ENCODE assay signal across 18 cellular contexts in genomic region chr3:125156491-125156890, GRCh38. TPM values are rescaled to one million over a fixed set of nuclear protein-coding genes. Genes with fewer than 3 reads are reported as not detected.
DNase-seq lines count a peak whose midpoint lies in the region; ATAC-seq, FAIRE-seq and TF ChIP-seq lines count a peak whose summit lies in the region.
"Had no signal": no experiment of that assay in that cellular context is flagged by ENCODE, and none has a peak within 500 bp of the region (broad histone marks: within the 10 kb centered on the region; RNA-seq: fewer than 3 reads in every experiment).

No MANE protein-coding gene starts in this region.

- H2AK5ac ChIP-seq in H1 (ENCODE audit: low read depth, low read length): no peak overlapping the region

- no peak for ATAC-seq in HG03378 (IDR thresholded peaks at IDR 0.05; ENCODE audit: unreplicated experiment)
- ATAC-seq: GM12878, PC-3 had no signal

- TF ChIP-seq EP300 in H1 (IDR thresholded peaks at IDR 0.05; ENCODE audit: borderline replicate concordance in 1 of 2, low read depth in 2 of 2, low read length in 2 of 2): no peak

- H3K4me1 Mint-ChIP-seq in activated naive CD4-positive, alpha-beta T cell treated with anti-CD3 and anti-CD28 coated beads, Interleukin-2, amount 10 ng/mL, durations not matched to agents 7 days and 5 days: peaks cover 18% of the 10 kb centered on the region
- peaks cover 36% of the 10 kb centered on the region for H3K4me1 Mint-ChIP-seq in HFFc6 (ENCODE audit: low read depth)

- peaks cover 2% of the 10 kb centered on the region for H3K36me3 Mint-ChIP-seq in activated naive CD4-positive, alpha-beta T cell treated with anti-CD3 and anti-CD28 coated beads, Interleukin-2, amount 10 ng/mL, durations not matched to agents 7 days and 5 days
- H3K36me3 Mint-ChIP-seq in HFFc6 (ENCODE audit: low read depth): no peaks in the 10 kb centered on the region

- POLR2A ChIA-PET in H1 (lab: Charles Lee; ENCODE audit: partially characterized antibody): no interaction called here

- H4K8ac ChIP-seq in H1 (ENCODE audit: extremely low read depth, insufficient read depth, low read length): no peak overlapping the region

- no peaks in the 10 kb centered on the region for H3K36me3 ChIP-seq in Karpas-422 (ENCODE audit: insufficient read depth, low read length)
- H3K36me3 ChIP-seq in H1 (ENCODE audit: control insufficient read depth in 2 of 4, insufficient read depth in 4 of 4, low read length in 3 of 4): no peaks in the 10 kb centered on the region

- no peak overlapping the region for H3K4ac ChIP-seq in H1 (replicated peaks; ENCODE audit: insufficient read length, low read depth, low read length)

- H3K27ac Mint-ChIP-seq in activated naive CD4-positive, alpha-beta T cell treated with anti-CD3 and anti-CD28 coated beads, Interleukin-2, amount 10 ng/mL, durations not matched to agents 7 days and 5 days: peak overlapping the region; percentile 25
- no peak overlapping the region for H3K27ac Mint-ChIP-seq in HFFc6

- no peak for FAIRE-seq in H1 (lab: Jason Lieb, UNC)
- FAIRE-seq: GM12878, GM19239 had no signal

- H3K27ac ChIP-seq in Karpas-422 (ENCODE audit: low read length): peak overlapping the region; percentile 92
- H3K27ac ChIP-seq in H1 (ENCODE audit: low read depth, low read length): no peak overlapping the region
- H3K27ac ChIP-seq: RWPE1 had no signal

- peaks cover 65% of the 10 kb centered on the region for H3K27me3 Mint-ChIP-seq in activated naive CD4-positive, alpha-beta T cell treated with anti-CD3 and anti-CD28 coated beads, Interleukin-2, amount 10 ng/mL, durations not matched to agents 7 days and 5 days
- no peaks in the 10 kb centered on the region; the same call in 1 of the 2 replicates for H3K27me3 Mint-ChIP-seq in HFFc6 (ENCODE audit: insufficient read depth)

- H2BK12ac ChIP-seq in H1 (ENCODE audit: low read depth, low read length): no peak overlapping the region

- H2BK120ac ChIP-seq in H1 (replicated peaks; ENCODE audit: low read depth, low read length): no peak overlapping the region

- H3K18ac ChIP-seq in H1 (ENCODE audit: extremely low read depth, low read length): peak overlapping the region; percentile 75; the same call in 1 of the 2 replicates

- H3K4me1 ChIP-seq in Karpas-422 (ENCODE audit: low read length) (peaks cover 68% of the 10 kb centered on the region), H1 (replicated peaks in 1 of 4; ENCODE audit: control insufficient read depth in 3 of 4, insufficient read depth in 4 of 4, low read length in 3 of 4) (peaks cover 2 to 9% (median 8%) of the 10 kb centered on the region in 4 experiments; a peak in 4 of 7 replicates)

- H3K4me3 ChIP-seq in Karpas-422 (ENCODE audit: low read length): no peak overlapping the region
- H3K4me3 ChIP-seq in H1 (ENCODE audit: extremely low read depth in 1 of 4, insufficient read depth in 2 of 4, low read depth in 3 of 4, low read length in 4 of 4): no peak overlapping the region
- H3K4me3 ChIP-seq: GM12878 had no signal

- H2AFZ ChIP-seq in Karpas-422 (ENCODE audit: low read length) (peak overlapping the region; percentile 72; the same call in 1 of the 2 replicates), H1 (ENCODE audit: low read length) (no peak overlapping the region)

- H3K23me2 ChIP-seq in H1 (ENCODE audit: low read depth, low read length): no peaks in the 10 kb centered on the region; the same call in 1 of the 2 replicates

- H3K9me3 ChIP-seq in Karpas-422 (ENCODE audit: low read length) (no peaks in the 10 kb centered on the region), H1 (ENCODE audit: insufficient read depth in 2 of 2, low read depth in 1 of 2, low read length in 1 of 2) (no peaks in the 10 kb centered on the region)

- H3K79me1 ChIP-seq in H1 (ENCODE audit: low read depth, low read length): no peaks in the 10 kb centered on the region

- H4K91ac ChIP-seq in H1 (replicated peaks; ENCODE audit: insufficient read length, low read length): no peak overlapping the region

- H2BK5ac ChIP-seq in H1 (ENCODE audit: low read depth, low read length): no peak overlapping the region

- no peaks in the 10 kb centered on the region for H3K9me2 ChIP-seq in Karpas-422 (replicated peaks; ENCODE audit: insufficient read depth, low read length)

- no peaks in the 10 kb centered on the region for H3K27me3 ChIP-seq in Karpas-422 (ENCODE audit: low read length)
- no peaks in the 10 kb centered on the region for H3K27me3 ChIP-seq in H1 (replicated peaks in 1 of 4; ENCODE audit: control insufficient read depth in 3 of 4, extremely low read depth in 1 of 4, insufficient read depth in 3 of 4, low read length in 3 of 4)

- H3K4me3 Mint-ChIP-seq in activated naive CD4-positive, alpha-beta T cell treated with anti-CD3 and anti-CD28 coated beads, Interleukin-2, amount 10 ng/mL, durations not matched to agents 7 days and 5 days: no peak overlapping the region
- H3K4me3 Mint-ChIP-seq in HFFc6: no peak overlapping the region

- no peak for TF ChIP-seq POLR2A in H1 (IDR thresholded peaks at IDR 0.05; ENCODE audit: control extremely low read depth in 1 of 2, low read depth in 2 of 2, low read length in 2 of 2)

- H3K9me3 Mint-ChIP-seq in activated naive CD4-positive, alpha-beta T cell treated with anti-CD3 and anti-CD28 coated beads, Interleukin-2, amount 10 ng/mL, durations not matched to agents 7 days and 5 days: no peaks in the 10 kb centered on the region
- no peaks in the 10 kb centered on the region for H3K9me3 Mint-ChIP-seq in HFFc6

- no peak overlapping the region for H3K14ac ChIP-seq in H1 (ENCODE audit: insufficient read length)

- no peak for TF ChIP-seq RAD21 in H1 (IDR thresholded peaks at IDR 0.05 in 1 of 2, conservative IDR thresholded peaks at IDR 0.05 in 1 of 2; ENCODE audit: low read depth in 2 of 2, low read length in 2 of 2)

- H4K5ac ChIP-seq in H1 (ENCODE audit: insufficient read length, low read depth, low read length): no peak overlapping the region

- TF ChIP-seq CTCF in H1 (IDR thresholded peaks at IDR 0.05; ENCODE audit: control extremely low read depth in 1 of 3, insufficient read depth in 1 of 3, low read depth in 1 of 3, low read length in 3 of 3) (no peak), HFFc6 (IDR thresholded peaks at IDR 0.05) (no peak)

- H3K23ac ChIP-seq in H1 (ENCODE audit: insufficient read length): no peak overlapping the region

- H3K79me2 ChIP-seq in Karpas-422 (ENCODE audit: low read length) (no peaks in the 10 kb centered on the region), H1 (ENCODE audit: control insufficient read depth in 1 of 2, insufficient read depth in 2 of 2, low read length in 2 of 2) (no peaks in the 10 kb centered on the region; a peak in 1 of 4 replicates)

- 82% methylated on average over 7 of the region's 7 CpGs; no CpG with 5 or more reads in 1 of the 2 experiments for WGBS in H1 (ENCODE audit: extremely low coverage in 1 of 2, insufficient coverage in 1 of 2, insufficient read length in 1 of 2, insufficient replicate concordance in 2 of 2, low coverage in 1 of 2, low lambda C conversion rate in 2 of 2, missing lambda C conversion rate in 1 of 2), 2 experiments

- no peak overlapping the region for H2BK15ac ChIP-seq in H1 (ENCODE audit: low read length)

- H3K4me2 ChIP-seq in Karpas-422 (ENCODE audit: low read depth, low read length, poor library complexity, severe bottlenecking) (peak overlapping the region; percentile 69), H1 (ENCODE audit: insufficient read depth in 1 of 2, low read depth in 2 of 2, low read length in 2 of 2) (no peak overlapping the region)

- no peak for DNase-seq in activated naive CD4-positive, alpha-beta T cell treated with anti-CD3 and anti-CD28 coated beads, Interleukin-2, amount 10 ng/mL, durations not matched to agents 7 days and 5 days
- DNase-seq in activated naive CD4-positive, alpha-beta T cell (lab: John Stamatoyannopoulos, UW): no peak
- DNase-seq in Karpas-422: no peak
- DNase-seq in H1 (ENCODE audit: low read depth in 1 of 2, low spot score in 2 of 2): no peak
- DNase-seq in OCI-M1 (lab: John Stamatoyannopoulos, UW): no peak
- no peak for DNase-seq in HFFc6
- DNase-seq: GF-D8, GOT3, KG1, NCI-H1436, NCI-H1930, NCI-H2171 treated with DMSO at 0.1 percent for 48 hours, NCI-H69, PC-3 had no signal

- H2BK20ac ChIP-seq in H1 (ENCODE audit: low read length): 0 out of 2 replicates have a peak overlapping the region, but pooled peaks have one; percentile 55

- H3K56ac ChIP-seq in H1 (replicated peaks; ENCODE audit: insufficient read length, low read depth, low read length): no peak overlapping the region

- CTCF ChIA-PET in activated naive CD4-positive, alpha-beta T cell treated with anti-CD3 and anti-CD28 coated beads, Interleukin-2, amount 10 ng/mL, durations not matched to agents 7 days and 5 days (lab: Charles Lee): no interaction called here
- CTCF ChIA-PET in H1 (lab: Charles Lee; ENCODE audit: partially characterized antibody): interaction anchor here (1.6 to 3.2 kb wide), 2 partner anchors 8 to 162 kb away, joined by 5 to 20 read pairs; no protein-coding TSS in a partner anchor

- H4K20me1 ChIP-seq in Karpas-422 (ENCODE audit: insufficient read depth, low read depth, low read length) (no peaks in the 10 kb centered on the region), H1 (replicated peaks in 1 of 2; ENCODE audit: control insufficient read depth in 1 of 2, insufficient read depth in 2 of 2, low read length in 2 of 2) (no peaks in the 10 kb centered on the region)

- H3K9ac ChIP-seq in Karpas-422 (ENCODE audit: low read length): peak overlapping the region; percentile 60; the same call in 1 of the 2 replicates
- no peak overlapping the region for H3K9ac ChIP-seq in H1 (replicated peaks in 1 of 4; ENCODE audit: extremely low read depth in 1 of 4, low read depth in 3 of 4, low read length in 3 of 4)

TF ChIP-seq in H1, 55 proteins besides CTCF, POLR2A, EP300 and RAD21 (continues in another document):
- no peak for TF ChIP-seq NRF1 (IDR thresholded peaks at IDR 0.05; ENCODE audit: low read depth, low read length)
- TF ChIP-seq HDAC6 (IDR thresholded peaks at IDR 0.05; ENCODE audit: low read depth, low read length): no peak
- TF ChIP-seq ASH2L (IDR thresholded peaks at IDR 0.05; ENCODE audit: low read length): no peak
- no peak for TF ChIP-seq EGR1 (IDR thresholded peaks at IDR 0.05; ENCODE audit: borderline replicate concordance, low read depth, low read length)
- TF ChIP-seq RXRA (IDR thresholded peaks at IDR 0.05; ENCODE audit: insufficient read depth, low read depth, low read length): no peak

RNA-seq across cellular contexts. Expression of gene SLC12A8, which starts 56.1 kb away (rescaled TPM):
- 156 and 183 TPM in 2 replicates for total RNA-seq in Karpas-422 (2014; rRNA removed; shearing (Covaris generic); ENCODE audit: low replicate concordance)
- 12.0 and 13.7 TPM in 2 replicates for total RNA-seq in H1 (2021; fragmentation: NEBNext Ultra II Directional; extraction: Animal tissue kit (Norgen Biotek cat#: 25700))
- polyA plus RNA-seq in H1 (2011; rRNA removed): 14.4 and 16.9 TPM in 2 replicates
- polyA plus RNA-seq in H1 (2011; cell fraction: cytosol; rRNA removed): 12.0 TPM
- 21.0 TPM for polyA plus RNA-seq in H1 (2011; cell fraction: nucleus; rRNA removed)
- 9.7 to 11.8 TPM (median 10.8 TPM) in 4 replicates for polyA plus RNA-seq in H1 (2012, experiment 1 of 2)
- polyA plus RNA-seq in H1 (2012, experiment 2 of 2): 8.0 TPM
- polyA plus RNA-seq in H1 (2013, experiment 1 of 2): 9.6 TPM
- 9.6 TPM for polyA plus RNA-seq in H1 (2013, experiment 2 of 2)
- 21.4 and 25.0 TPM in 2 replicates for polyA minus RNA-seq in H1 (2011; rRNA and poly(A)+ RNA removed)
- 10.2 TPM for polyA minus RNA-seq in H1 (2011; cell fraction: cytosol; rRNA and poly(A)+ RNA removed)
- polyA minus RNA-seq in H1 (2011; cell fraction: nucleus; rRNA and poly(A)+ RNA removed): 16.2 TPM
- total RNA-seq in HFFc6 (2021; fragmentation: NEBNext Ultra II Directional; extraction: Animal tissue kit (Norgen Biotek cat#: 25700)): 1 to 10 TPM; 1.8 to 4.6 (median 3.7) TPM

Comparison
In these comparisons a context has a peak if more than half of its experiments do, and no peak if none do; other contexts are left out.
1. RNA of gene SLC12A8, which starts 56.1 kb away (total RNA-seq): 156 to 183 TPM in Karpas-422; 12.0 to 13.7 TPM in H1 and 1.8 to 4.6 TPM in HFFc6; every median in the first group is over 10 times any median in the second.